Comparison of ENCODE assay signal across 25 cellular contexts in the genomic region with DNA sequence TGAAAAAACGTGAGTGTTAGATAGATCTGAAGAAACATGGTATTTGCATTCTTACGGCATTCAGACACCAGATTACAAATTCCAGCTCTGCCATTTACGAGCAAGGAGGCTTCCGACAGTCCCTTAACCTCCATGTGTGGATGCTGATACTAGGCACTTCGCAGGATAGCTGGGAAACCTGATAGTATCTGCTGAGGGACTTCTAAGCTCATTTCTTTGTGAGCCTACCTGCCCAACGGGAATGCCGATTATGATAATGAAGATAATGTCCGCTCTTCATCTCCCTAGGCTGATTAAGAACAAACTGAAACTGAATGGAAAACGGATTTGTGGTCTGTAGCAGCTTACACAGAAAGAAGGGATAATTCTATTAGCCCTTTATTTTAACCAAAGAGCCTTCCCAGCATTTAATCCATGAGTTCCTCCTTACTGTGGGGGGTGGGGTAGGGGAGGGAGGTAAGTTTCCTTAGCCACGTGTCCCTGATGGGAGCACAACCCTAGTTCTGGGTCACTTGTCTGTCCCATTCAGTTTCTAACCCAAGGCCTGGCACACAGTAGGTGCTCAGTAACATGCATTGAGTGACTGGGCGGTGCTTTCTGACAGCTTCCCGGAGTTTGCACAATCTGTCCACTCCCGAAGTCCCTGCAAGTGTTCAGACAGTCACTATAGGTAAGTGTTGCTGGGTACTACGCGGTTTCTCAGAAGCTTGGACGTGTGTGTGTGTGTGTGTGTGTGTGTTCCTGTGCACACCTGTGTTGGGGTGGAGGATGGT. TPM values are rescaled to one million over a fixed set of nuclear protein-coding genes. Genes with fewer than 3 reads are reported as not detected.
DNase-seq lines count a peak whose midpoint lies in the region; ATAC-seq and TF ChIP-seq lines count a peak whose summit lies in the region.
"Had no signal": no experiment of that assay in that cellular context is flagged by ENCODE, and none has a peak within 500 bp of the region (broad histone marks: within the 10 kb centered on the region; RNA-seq: fewer than 3 reads in every experiment).

No MANE protein-coding gene starts in this region.

- TF ChIP-seq CTCF in endodermal cell (conservative IDR thresholded peaks at IDR 0.05): no peak
- no peak for TF ChIP-seq CTCF in gastrocnemius medialis (IDR thresholded peaks at IDR 0.05 in 4 of 5, conservative IDR thresholded peaks at IDR 0.05 in 1 of 5)

- peaks cover 43% of the 10 kb centered on the region for H3K36me3 Mint-ChIP-seq in CD4-positive, CD25-positive, alpha-beta regulatory T cell
- H3K36me3 Mint-ChIP-seq in activated CD4-positive, alpha-beta memory T cell treated with anti-CD3 and anti-CD28 coated beads, Interleukin-2, amount 10 ng/mL, durations not matched to agents 7 days and 5 days (ENCODE audit: low read depth): peaks cover 81% of the 10 kb centered on the region
- H3K36me3 Mint-ChIP-seq in endodermal cell (ENCODE audit: low read depth): no peaks in the 10 kb centered on the region

- H3K27me3 Mint-ChIP-seq in CD4-positive, CD25-positive, alpha-beta regulatory T cell: no peaks in the 10 kb centered on the region
- no peaks in the 10 kb centered on the region for H3K27me3 Mint-ChIP-seq in activated CD4-positive, alpha-beta memory T cell treated with anti-CD3 and anti-CD28 coated beads, Interleukin-2, amount 10 ng/mL, durations not matched to agents 7 days and 5 days
- H3K27me3 Mint-ChIP-seq in endodermal cell (ENCODE audit: insufficient read depth): peaks cover 86% of the 10 kb centered on the region

- no peaks in the 10 kb centered on the region for H4K20me1 ChIP-seq in BLaER1 treated with 17β-estradiol and CSF1 and Interleukin-3, amounts not matched to agents 10 nM and 100 nM

- intact Hi-C loops in gastrocnemius medialis (cut with DNase I; ENCODE audit: low total_unique reads): no loop called here

- DNase-seq in CD4-positive, CD25-positive, alpha-beta regulatory T cell: no peak
- DNase-seq in activated CD4-positive, alpha-beta memory T cell treated with anti-CD3 and anti-CD28 coated beads, Interleukin-2, amount 10 ng/mL, durations not matched to agents 7 days and 5 days: no peak
- DNase-seq in endodermal cell (no peak), gastrocnemius medialis (no peak), NCI-H345 (lab: John Stamatoyannopoulos, UW) (no peak)
- DNase-seq: activated CD4-positive, CD25-positive, alpha-beta regulatory T cell; activated effector memory CD4-positive, alpha-beta T cell treated with Interleukin-2 at 50 U/mL for 16 hours; glutamatergic neuron; kidney glomerular epithelial cell; NCI-H1105; NCI-H2029 treated with DMSO at 0.1 percent for 48 hours; NCI-H2227 treated with DMSO at 0.1 percent for 48 hours; NCI-H748 treated with DMSO at 0.1 percent for 48 hours; stimulated activated CD4-positive, alpha-beta T cell treated with anti-CD3 and anti-CD28 coated beads, Interleukin-15, amount 100 ng/mL, for 24 hours; transverse colon had no signal

- CTCF ChIA-PET in activated CD4-positive, alpha-beta memory T cell treated with anti-CD3 and anti-CD28 coated beads, Interleukin-2, amount 10 ng/mL, durations not matched to agents 7 days and 5 days (lab: Charles Lee): interaction anchor here (0.6 to 1.2 kb wide), 2 partner anchors 66 to 375 kb away, joined by 3 read pairs; no protein-coding TSS in a partner anchor

- in situ Hi-C loops in gastrocnemius medialis (cut with MboI; ENCODE audit: low sequenced_read_pairs in 4 of 4): no loop called here

- H3K4me2 ChIP-seq in BLaER1 treated with 17β-estradiol and CSF1 and Interleukin-3, amounts not matched to agents 10 nM and 100 nM: peak overlapping the region in 7 of 11 experiments; percentile 72 to 87 (median 76); a peak in 9 of 22 replicates

- no peak for TF ChIP-seq POLR2A in gastrocnemius medialis (IDR thresholded peaks at IDR 0.05)

- no peaks in the 10 kb centered on the region for H3K9me3 ChIP-seq in BLaER1 treated with 17β-estradiol and CSF1 and Interleukin-3, amounts not matched to agents 10 nM and 100 nM (replicated peaks in 1 of 11)
- no peaks in the 10 kb centered on the region for H3K9me3 ChIP-seq in CD4-positive, CD25-positive, alpha-beta regulatory T cell (ENCODE audit: control insufficient read depth in 2 of 2, low read length in 2 of 2)
- H3K9me3 ChIP-seq in endodermal cell (ENCODE audit: control insufficient read depth, low read length) (no peaks in the 10 kb centered on the region), gastrocnemius medialis (no peaks in the 10 kb centered on the region)
- H3K9me3 ChIP-seq: stomach, transverse colon had no signal

- no peaks in the 10 kb centered on the region for H3K9me3 Mint-ChIP-seq in CD4-positive, CD25-positive, alpha-beta regulatory T cell
- no peaks in the 10 kb centered on the region for H3K9me3 Mint-ChIP-seq in activated CD4-positive, alpha-beta memory T cell treated with anti-CD3 and anti-CD28 coated beads, Interleukin-2, amount 10 ng/mL, durations not matched to agents 7 days and 5 days
- no peaks in the 10 kb centered on the region for H3K9me3 Mint-ChIP-seq in endodermal cell

- WGBS in endodermal cell (ENCODE audit: insufficient coverage in 1 of 2, insufficient read length in 1 of 2), 2 experiments: 63 to 87% methylated on average over 7 to 16 of the region's 16 CpGs

- H3K4me3 ChIP-seq in BLaER1 treated with 17β-estradiol and CSF1 and Interleukin-3, amounts not matched to agents 10 nM and 100 nM: no peak overlapping the region
- no peak overlapping the region for H3K4me3 ChIP-seq in CD4-positive, CD25-positive, alpha-beta regulatory T cell (ENCODE audit: low read depth, low read length)
- H3K4me3 ChIP-seq in endodermal cell (ENCODE audit: low read length) (peak overlapping the region; percentile 6), gastrocnemius medialis (no peak overlapping the region)
- H3K4me3 ChIP-seq: cardiac muscle cell, stomach, transverse colon had no signal

- peaks cover 32 to 54% (median 39%) of the 10 kb centered on the region in 10 experiments for H3K4me1 ChIP-seq in BLaER1 treated with 17β-estradiol and CSF1 and Interleukin-3, amounts not matched to agents 10 nM and 100 nM
- peaks cover 14% of the 10 kb centered on the region for H3K4me1 ChIP-seq in CD4-positive, CD25-positive, alpha-beta regulatory T cell (ENCODE audit: control insufficient read depth, insufficient read depth, low read length, poor library complexity, severe bottlenecking)
- H3K4me1 ChIP-seq in endodermal cell (ENCODE audit: control insufficient read depth, insufficient read depth, low read length): peaks cover 14% of the 10 kb centered on the region
- peaks cover 0 to 6% of the 10 kb centered on the region in 2 donors for H3K4me1 ChIP-seq in gastrocnemius medialis

- H3K27me3 ChIP-seq in BLaER1 treated with 17β-estradiol and CSF1 and Interleukin-3, amounts not matched to agents 10 nM and 100 nM: peaks cover 28 to 36% (median 32%) of the 10 kb centered on the region in 11 experiments
- no peaks in the 10 kb centered on the region for H3K27me3 ChIP-seq in CD4-positive, CD25-positive, alpha-beta regulatory T cell (ENCODE audit: control insufficient read depth, insufficient read depth, low read length)
- H3K27me3 ChIP-seq in endodermal cell (ENCODE audit: control insufficient read depth, insufficient read depth, low read length, poor library complexity, severe bottlenecking) (peaks cover 91% of the 10 kb centered on the region), gastrocnemius medialis (peaks cover 21 to 28% (median 28%) of the 10 kb centered on the region in 3 donors)

- POLR2A ChIA-PET in activated CD4-positive, alpha-beta memory T cell treated with anti-CD3 and anti-CD28 coated beads, Interleukin-2, amount 10 ng/mL, durations not matched to agents 7 days and 5 days (lab: Charles Lee): interaction anchor here (0.7 to 4.1 kb wide), 8 partner anchors 8 to 97 kb away, joined by 3 to 13 read pairs (median 4); a partner anchor contains a TSS

- no peak for ATAC-seq in CD4-positive, CD25-positive, alpha-beta regulatory T cell (ENCODE audit: low read depth in 2 of 2)
- ATAC-seq in GM21576 (IDR thresholded peaks at IDR 0.05; ENCODE audit: unreplicated experiment): no peak
- no peak for ATAC-seq in gastrocnemius medialis
- ATAC-seq: sciatic nerve, SK-N-SH treated with all-trans-retinoic acid at 6 μM for 48 hours had no signal

- no peak overlapping the region for H3K9ac ChIP-seq in BLaER1 treated with 17β-estradiol and CSF1 and Interleukin-3, amounts not matched to agents 10 nM and 100 nM
- no peak overlapping the region for H3K9ac ChIP-seq in endodermal cell (ENCODE audit: extremely low read depth, low read length, poor library complexity, severe bottlenecking)

- no peak overlapping the region for H3K4me3 Mint-ChIP-seq in CD4-positive, CD25-positive, alpha-beta regulatory T cell
- no peak overlapping the region for H3K4me3 Mint-ChIP-seq in activated CD4-positive, alpha-beta memory T cell treated with anti-CD3 and anti-CD28 coated beads, Interleukin-2, amount 10 ng/mL, durations not matched to agents 7 days and 5 days
- H3K4me3 Mint-ChIP-seq in endodermal cell: no peak overlapping the region

- H3K4me1 Mint-ChIP-seq in CD4-positive, CD25-positive, alpha-beta regulatory T cell: peaks cover 4 to 33% (median 23%) of the 10 kb centered on the region in 4 donors
- H3K4me1 Mint-ChIP-seq in activated CD4-positive, alpha-beta memory T cell treated with anti-CD3 and anti-CD28 coated beads, Interleukin-2, amount 10 ng/mL, durations not matched to agents 7 days and 5 days: peaks cover 32% of the 10 kb centered on the region
- H3K4me1 Mint-ChIP-seq in endodermal cell: peaks cover 36% of the 10 kb centered on the region

- H3K27ac ChIP-seq in BLaER1 treated with 17β-estradiol and CSF1 and Interleukin-3, amounts not matched to agents 10 nM and 100 nM: no peak overlapping the region
- no peak overlapping the region for H3K27ac ChIP-seq in CD4-positive, CD25-positive, alpha-beta regulatory T cell (ENCODE audit: insufficient read depth, low read length, poor library complexity, severe bottlenecking)
- H3K27ac ChIP-seq in endodermal cell (ENCODE audit: low read depth, low read length): no peak overlapping the region
- H3K27ac ChIP-seq in gastrocnemius medialis: no peak overlapping the region
- H3K27ac ChIP-seq: cardiac muscle cell, stomach, transverse colon had no signal

- H3K27ac Mint-ChIP-seq in CD4-positive, CD25-positive, alpha-beta regulatory T cell: peak overlapping the region in 2 of 3 donors; percentile 44 to 80
- peak overlapping the region; percentile 4 for H3K27ac Mint-ChIP-seq in activated CD4-positive, alpha-beta memory T cell treated with anti-CD3 and anti-CD28 coated beads, Interleukin-2, amount 10 ng/mL, durations not matched to agents 7 days and 5 days
- no peak overlapping the region for H3K27ac Mint-ChIP-seq in endodermal cell

- H3K36me3 ChIP-seq in BLaER1 treated with 17β-estradiol and CSF1 and Interleukin-3, amounts not matched to agents 10 nM and 100 nM: no peaks in the 10 kb centered on the region
- H3K36me3 ChIP-seq in CD4-positive, CD25-positive, alpha-beta regulatory T cell (ENCODE audit: control insufficient read depth, insufficient read depth, low read length): peaks cover 81% of the 10 kb centered on the region
- no peaks in the 10 kb centered on the region for H3K36me3 ChIP-seq in endodermal cell (ENCODE audit: control insufficient read depth, insufficient read depth, low read length)
- no peaks in the 10 kb centered on the region for H3K36me3 ChIP-seq in gastrocnemius medialis
- H3K36me3 ChIP-seq: cardiac muscle cell, stomach, transverse colon had no signal

RNA-seq across cellular contexts. Expression of a gene that starts 39.2 kb away (rescaled TPM):
- 398 TPM for total RNA-seq in CD4-positive, CD25-positive, alpha-beta regulatory T cell
- polyA plus RNA-seq in CD4-positive, CD25-positive, alpha-beta regulatory T cell: 100 to 1,000 TPM; 108 to 188 (median 130) TPM
- total RNA-seq in activated CD4-positive, alpha-beta memory T cell treated with anti-CD3 and anti-CD28 coated beads, Interleukin-2, amount 10 ng/mL, durations not matched to agents 7 days and 5 days: 100 to 1,000 TPM; 293 to 299 TPM
- total RNA-seq in endodermal cell (1 to 10 TPM; 1.5 to 1.6 TPM), gastrocnemius medialis (under 1 TPM in 2 of 4 donors, not detected in 2; 0.16 to 0.25 TPM)
- 0.57 TPM for polyA plus RNA-seq in endodermal cell (2013, experiment 1 of 2)
- polyA plus RNA-seq in endodermal cell (2013, experiment 2 of 2): 0.50 TPM
- total RNA-seq: dermis blood vessel endothelial cell, G401, lung microvascular endothelial cell, OCI-LY7 had no signal
- polyA plus RNA-seq: cardiac muscle cell had no signal

RNA-seq across cellular contexts. Expression of a gene that starts 58.7 kb away (rescaled TPM):
- 1.0 TPM for total RNA-seq in CD4-positive, CD25-positive, alpha-beta regulatory T cell
- polyA plus RNA-seq in CD4-positive, CD25-positive, alpha-beta regulatory T cell: under 1 TPM in 1 of 4 donors, not detected in 3; 0.43 TPM
- total RNA-seq in activated CD4-positive, alpha-beta memory T cell treated with anti-CD3 and anti-CD28 coated beads, Interleukin-2, amount 10 ng/mL, durations not matched to agents 7 days and 5 days: 1 to 10 TPM in 1 of 2 experiments, under 1 TPM in 1; 0.28 to 1.0 TPM
- total RNA-seq in endodermal cell: 1 to 10 TPM; 1.4 to 1.6 TPM
- polyA plus RNA-seq in endodermal cell (2013, experiment 1 of 2): 10.8 TPM
- 8.9 TPM for polyA plus RNA-seq in endodermal cell (2013, experiment 2 of 2)
- 1 to 10 TPM; 2.8 to 6.9 (median 6.0) TPM for total RNA-seq in gastrocnemius medialis
- total RNA-seq: G401 had no signal
- polyA plus RNA-seq: cardiac muscle cell had no signal

Comparison
In these comparisons a context has a peak if more than half of its experiments do, and no peak if none do; other contexts are left out.
1. RNA of a gene that starts 39.2 kb away (total RNA-seq): 398 TPM in CD4-positive, CD25-positive, alpha-beta regulatory T cell (single experiment) and 293 to 299 TPM in activated CD4-positive, alpha-beta memory T cell treated with anti-CD3 and anti-CD28 coated beads, Interleukin-2, amount 10 ng/mL, durations not matched to agents 7 days and 5 days; 1.5 to 1.6 TPM in endodermal cell and 0.16 to 0.25 TPM in gastrocnemius medialis; every median in the first group is over 100 times any median in the second.